ENCODE assay signal across 8 cellular contexts in the genomic region with DNA sequence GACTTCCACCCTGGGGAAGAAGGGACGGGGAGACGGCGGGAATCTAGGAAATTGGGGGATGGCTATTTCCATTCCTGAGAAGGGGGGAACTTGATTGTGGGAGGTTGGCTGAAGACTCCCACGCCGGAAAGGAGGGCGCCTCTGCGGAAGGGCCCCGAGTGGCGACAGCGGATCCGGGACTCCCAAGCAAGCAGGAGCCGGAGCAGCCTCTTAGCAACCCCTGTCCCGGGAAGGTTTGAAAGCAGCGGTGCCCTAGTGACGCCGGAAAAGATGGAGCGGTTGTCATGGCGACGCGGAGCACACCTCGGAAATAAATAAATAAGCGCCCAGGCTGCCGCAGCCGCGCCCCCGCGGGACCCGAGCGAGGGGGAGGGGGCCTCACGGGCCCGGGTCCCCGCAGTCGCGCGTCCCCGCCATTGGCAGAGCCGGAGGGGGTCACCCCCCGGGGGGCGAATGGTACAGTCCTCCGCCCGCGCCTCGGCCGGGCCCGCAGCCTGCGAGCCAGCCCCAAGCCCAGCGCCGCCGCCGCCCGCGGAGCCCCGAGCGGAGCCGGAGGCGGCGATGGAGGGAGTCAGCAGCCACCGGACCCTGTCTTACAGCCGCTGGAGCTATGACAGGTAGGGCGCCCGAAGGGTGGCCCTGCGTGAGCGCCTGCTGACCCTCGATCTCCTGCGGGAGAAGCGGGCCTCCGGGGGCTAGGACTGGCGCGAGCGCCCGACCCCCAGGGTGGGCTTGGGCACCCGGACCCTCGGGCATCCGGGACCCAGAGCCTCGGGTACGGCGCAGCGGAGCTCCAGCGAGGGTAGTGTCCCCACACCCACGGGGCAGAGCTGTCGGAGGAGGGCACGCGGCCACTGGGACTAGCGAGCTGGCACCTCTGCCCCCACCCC. TPM values are rescaled to one million over a fixed set of nuclear protein-coding genes. Genes with fewer than 3 reads are reported as not detected.
A peak's percentile ranks its signal among the peaks of the same experiment; 100 is the strongest.
DNase-seq lines count a peak whose midpoint lies in the region; ATAC-seq and TF ChIP-seq lines count a peak whose summit lies in the region.

No MANE protein-coding gene starts in this region.

- H2AFZ ChIP-seq in PC-9 = no peak overlapping the region

- intact Hi-C loops in PC-9 (cut with micrococcal nuclease; ENCODE audit: unreplicated experiment) = no loop called here

- ATAC-seq in GM18867 (IDR thresholded peaks at IDR 0.05; ENCODE audit: unreplicated experiment) (peak; percentile 45), GM18873 (IDR thresholded peaks at IDR 0.05; ENCODE audit: low FRiP score, unreplicated experiment) (no peak)

- peak overlapping the region; percentile 67 for H3K4me3 Mint-ChIP-seq in activated T-cell treated with anti-CD3 and anti-CD28 coated beads, Interleukin-2, amount 50 U/mL, for 24 hours

- H3K36me3 Mint-ChIP-seq in activated T-cell treated with anti-CD3 and anti-CD28 coated beads, Interleukin-2, amount 50 U/mL, for 24 hours (ENCODE audit: low read depth) = no peaks in the 10 kb centered on the region

- CTCF ChIA-PET in PC-9 (lab: Charles Lee) = no interaction called here

- no peak overlapping the region for H3K27ac Mint-ChIP-seq in activated T-cell treated with anti-CD3 and anti-CD28 coated beads, Interleukin-2, amount 50 U/mL, for 24 hours

- WGBS in esophagus, 2 donors = 0 to 1% methylated on average over 76 to 84 of the region's 84 CpGs

- peak overlapping the region; percentile 46 to 50 for H3K4me3 ChIP-seq in esophagus (ENCODE audit: low read depth in 1 of 2, low read length in 2 of 2)
- no peak overlapping the region for H3K4me3 ChIP-seq in PC-9

- H3K4me2 ChIP-seq in PC-9 = no peak overlapping the region

- H3F3A ChIP-seq in PC-9 (ENCODE audit: insufficient read depth, low read depth) = no peaks in the 10 kb centered on the region

- H3K4me1 ChIP-seq in esophagus (ENCODE audit: control insufficient read depth in 2 of 2, insufficient read depth in 2 of 2, low read length in 1 of 2) (peaks cover 4% of the 10 kb centered on the region in 2 donors), PC-9 (replicated peaks; ENCODE audit: insufficient read depth) (no peaks in the 10 kb centered on the region)

- no peak for TF ChIP-seq CTCF in PC-9 (conservative IDR thresholded peaks at IDR 0.05)

- DNase-seq in NCI-H2196 treated with DMSO at 0.1 percent for 48 hours (lab: John Stamatoyannopoulos, UW; ENCODE audit: unreplicated experiment) = peak; percentile 55
- peak; percentile 72 for DNase-seq in activated T-cell treated with anti-CD3 and anti-CD28 coated beads, Interleukin-2, amount 50 U/mL, for 24 hours
- peak; percentile 75 for DNase-seq in midbrain (lab: John Stamatoyannopoulos, UW)
- DNase-seq in stimulated activated CD8-positive, alpha-beta memory T cell treated with anti-CD3 and anti-CD28 coated beads, Interleukin-15, amount 100 ng/mL, for 4 hours (ENCODE audit: low read depth in 2 of 2) = peak; percentile 19 to 40
- no peak for DNase-seq in PC-9

- H3K9me3 Mint-ChIP-seq in activated T-cell treated with anti-CD3 and anti-CD28 coated beads, Interleukin-2, amount 50 U/mL, for 24 hours = no peaks in the 10 kb centered on the region

- H4K20me1 ChIP-seq in PC-9 (ENCODE audit: insufficient read depth) = no peaks in the 10 kb centered on the region

- no TSS peak for BruUV-seq in PC-9 (replicated peaks; lab: Mats Ljungman, UMichigan)

- no peaks in the 10 kb centered on the region for H3K79me2 ChIP-seq in PC-9 (ENCODE audit: low read depth)

- H3K36me3 ChIP-seq in esophagus (ENCODE audit: control insufficient read depth in 2 of 2, insufficient read depth in 2 of 2, low read length in 1 of 2) (no peaks in the 10 kb centered on the region), PC-9 (ENCODE audit: low read depth) (no peaks in the 10 kb centered on the region)

- peaks cover 14% of the 10 kb centered on the region for H3K4me1 Mint-ChIP-seq in activated T-cell treated with anti-CD3 and anti-CD28 coated beads, Interleukin-2, amount 50 U/mL, for 24 hours (ENCODE audit: low read depth)

- H3K27ac ChIP-seq in esophagus (ENCODE audit: low read depth in 2 of 2, low read length in 1 of 2) (peak overlapping the region; percentile 58 to 65), PC-9 (no peak overlapping the region)

- no peaks in the 10 kb centered on the region for H3K9me2 ChIP-seq in PC-9 (ENCODE audit: insufficient read depth)

- POLR2A ChIA-PET in PC-9 (lab: Charles Lee; ENCODE audit: unreplicated experiment) = no interaction called here

- peaks cover 39% of the 10 kb centered on the region for H3K27me3 Mint-ChIP-seq in activated T-cell treated with anti-CD3 and anti-CD28 coated beads, Interleukin-2, amount 50 U/mL, for 24 hours

- H3K9me3 ChIP-seq in esophagus (ENCODE audit: control insufficient read depth in 2 of 2, insufficient read depth in 1 of 2, low read depth in 1 of 2, low read length in 1 of 2) (no peaks in the 10 kb centered on the region), PC-9 (ENCODE audit: insufficient read depth, low read depth) (no peaks in the 10 kb centered on the region)

- peaks cover 0 to 6% of the 10 kb centered on the region in 2 donors for H3K27me3 ChIP-seq in esophagus (ENCODE audit: control insufficient read depth in 1 of 2, insufficient read depth in 2 of 2, low read length in 2 of 2)
- H3K27me3 ChIP-seq in PC-9 (ENCODE audit: insufficient read depth, low read depth) = peaks cover 3% of the 10 kb centered on the region; the same call in 1 of the 2 replicates

RNA-seq across cellular contexts. Expression of gene EIF3F, which starts 31.9 kb away (rescaled TPM):
- polyA plus RNA-seq in esophagus = 100 to 1,000 TPM in 1 of 2 donors, 10 to 100 TPM in 1; 80.4 to 406 TPM
- total RNA-seq in PC-9 (2021) = 191 and 195 TPM in 2 replicates

RNA-seq across cellular contexts. Expression of gene NLRP10, which starts 53.7 kb away (rescaled TPM):
- polyA plus RNA-seq in esophagus = not detected
- total RNA-seq in PC-9 (2021) = 0.96 and 1.6 TPM in 2 replicates

Comparison
In these comparisons a context has a peak if more than half of its experiments do, and no peak if none do; other contexts are left out.
1. DNase-seq: peak in NCI-H2196 treated with DMSO at 0.1 percent for 48 hours (single experiment), activated T-cell treated with anti-CD3 and anti-CD28 coated beads, Interleukin-2, amount 50 U/mL, for 24 hours (single experiment), midbrain (single experiment) and stimulated activated CD8-positive, alpha-beta memory T cell treated with anti-CD3 and anti-CD28 coated beads, Interleukin-15, amount 100 ng/mL, for 4 hours (2 of 2); none in PC-9 (0 of 2).